ENCODE assay signal across 13 cellular contexts in genomic region chr3:177523991-177524438, GRCh38.
DNase-seq lines count a peak whose midpoint lies in the region; ATAC-seq, FAIRE-seq and TF ChIP-seq lines count a peak whose summit lies in the region.
"Had no signal": no experiment of that assay in that cellular context is flagged by ENCODE, and none has a peak within 500 bp of the region (broad histone marks: within the 10 kb centered on the region; RNA-seq: fewer than 3 reads in every experiment).

No MANE protein-coding gene starts in this region.

- H3K27ac ChIP-seq in A549 (peak overlapping the region; percentile 57 to 60; a peak in 5 of 6 replicates), astrocyte (ENCODE audit: low read depth, low read length) (no peak overlapping the region), HepG2 (ENCODE audit: extremely low read length, insufficient read depth, low read length) (peak overlapping the region; percentile 56)

- H3K27ac Mint-ChIP-seq in astrocyte (ENCODE audit: unreplicated experiment) = no peak overlapping the region
- no peak overlapping the region for H3K27ac Mint-ChIP-seq in activated naive CD4-positive, alpha-beta T cell treated with anti-CD3 and anti-CD28 coated beads, Interleukin-2, amount 10 ng/mL, durations not matched to agents 7 days and 5 days

- ATAC-seq in A549 (peak; percentile 33 to 43; a peak in 3 of 6 replicates), HepG2 (peak; percentile 84), GM18517 (IDR thresholded peaks at IDR 0.05; ENCODE audit: unreplicated experiment) (no peak), HG03439 (IDR thresholded peaks at IDR 0.05; ENCODE audit: unreplicated experiment) (no peak)

- intact Hi-C loops in HepG2 (cut with micrococcal nuclease; ENCODE audit: unreplicated experiment) (loop anchor here (1.0 kb wide), 2 partner anchors 8 to 24 kb away; no protein-coding TSS in a partner anchor), posterior vena cava (cut with DNase I) (no loop called here)

- TF ChIP-seq CTCF in A549 (IDR thresholded peaks at IDR 0.05) (no peak), astrocyte (IDR thresholded peaks at IDR 0.05; ENCODE audit: insufficient read depth, low read depth, low read length) (no peak), HepG2 (CRISPR knock-in tag; IDR thresholded peaks at IDR 0.05) (no peak)

- H3K36me3 Mint-ChIP-seq in astrocyte (ENCODE audit: low read depth, unreplicated experiment) = no peaks in the 10 kb centered on the region
- no peaks in the 10 kb centered on the region for H3K36me3 Mint-ChIP-seq in activated naive CD4-positive, alpha-beta T cell treated with anti-CD3 and anti-CD28 coated beads, Interleukin-2, amount 10 ng/mL, durations not matched to agents 7 days and 5 days
- H3K36me3 Mint-ChIP-seq: brain had no signal

- DNase-seq in A549 (ENCODE audit: low read depth in 1 of 2, low spot score in 1 of 2) (peak in 1 of 2 experiments; percentile 54), MV-4-11 (lab: John Stamatoyannopoulos, UW) (peak; percentile 4), astrocyte (ENCODE audit: low read depth) (peak; percentile 34), HepG2 (ENCODE audit: low spot score) (peak; percentile 88), posterior vena cava (ENCODE audit: low spot score) (no peak)
- no peak for DNase-seq in activated naive CD4-positive, alpha-beta T cell treated with anti-CD3 and anti-CD28 coated beads, Interleukin-2, amount 10 ng/mL, durations not matched to agents 7 days and 5 days
- DNase-seq: erythroblast; nucleus accumbens; stimulated activated CD4-positive, alpha-beta T cell treated with anti-CD3 and anti-CD28 coated beads, Interleukin-4, amount 100 ng/mL, for 4 hours had no signal

- POLR2A ChIA-PET in A549 (lab: Yijun Ruan, JAX) = no interaction called here
- POLR2A ChIA-PET in HepG2 (lab: Yijun Ruan, JAX) = interaction anchor here (0.7 to 1.2 kb wide), 7 partner anchors 9 to 164 kb away, joined by 3 to 11 read pairs (median 3); no protein-coding TSS in a partner anchor

- peaks cover 17% of the 10 kb centered on the region for H3K4me1 Mint-ChIP-seq in astrocyte (ENCODE audit: low read depth, unreplicated experiment)
- peaks cover 5% of the 10 kb centered on the region for H3K4me1 Mint-ChIP-seq in activated naive CD4-positive, alpha-beta T cell treated with anti-CD3 and anti-CD28 coated beads, Interleukin-2, amount 10 ng/mL, durations not matched to agents 7 days and 5 days

- 28% methylated on average over 4 of the region's 4 CpGs for WGBS in A549 (ENCODE audit: missing lambda C conversion rate)
- WGBS in HepG2 (ENCODE audit: low lambda C conversion rate) = 1% methylated on average over 4 of the region's 4 CpGs

- FAIRE-seq in A549 (lab: Jason Lieb, UNC) = no peak
- no peak for FAIRE-seq in astrocyte (lab: Jason Lieb, UNC)
- FAIRE-seq in HepG2 (lab: Jason Lieb, UNC) = peak; percentile 59
- FAIRE-seq: GM18507 had no signal

- no peaks in the 10 kb centered on the region for H3K27me3 Mint-ChIP-seq in astrocyte (ENCODE audit: low read depth, unreplicated experiment)
- H3K27me3 Mint-ChIP-seq in activated naive CD4-positive, alpha-beta T cell treated with anti-CD3 and anti-CD28 coated beads, Interleukin-2, amount 10 ng/mL, durations not matched to agents 7 days and 5 days = no peaks in the 10 kb centered on the region
- H3K27me3 Mint-ChIP-seq: brain had no signal

- H3K4me2 ChIP-seq in A549 = peak overlapping the region; percentile 43
- no peak overlapping the region for H3K4me2 ChIP-seq in astrocyte (ENCODE audit: low read length)
- H3K4me2 ChIP-seq in HepG2 (ENCODE audit: low read depth, low read length) = peak overlapping the region; percentile 48

- H3K4me3 ChIP-seq in A549 (no peak overlapping the region), astrocyte (ENCODE audit: insufficient read depth, low read depth, low read length) (no peak overlapping the region), HepG2 (replicated peaks in 1 of 3; ENCODE audit: insufficient read depth in 1 of 3, low read depth in 2 of 3, low read length in 3 of 3) (peak overlapping the region in 1 of 3 experiments; percentile 13; a peak in 1 of 6 replicates)

- no peaks in the 10 kb centered on the region for H4K20me1 ChIP-seq in astrocyte (ENCODE audit: insufficient read depth, low read length)
- H4K20me1 ChIP-seq in HepG2 (ENCODE audit: insufficient read depth, low read length) = no peaks in the 10 kb centered on the region

- H3K27me3 ChIP-seq in astrocyte (ENCODE audit: insufficient read depth, low read length) (no peaks in the 10 kb centered on the region), HepG2 (ENCODE audit: control insufficient read depth in 1 of 2, insufficient read depth in 2 of 2, low read length in 2 of 2) (no peaks in the 10 kb centered on the region)

- H3K9ac ChIP-seq in astrocyte (ENCODE audit: low read length) (no peak overlapping the region), HepG2 (ENCODE audit: insufficient read depth, low read depth, low read length) (no peak overlapping the region)

- peaks cover 5% of the 10 kb centered on the region; the same call in 2 of the 3 replicates for H3K9me3 ChIP-seq in A549
- H3K9me3 ChIP-seq in astrocyte (ENCODE audit: insufficient read depth, low read depth, low read length) = no peaks in the 10 kb centered on the region
- H3K9me3 ChIP-seq in HepG2 (ENCODE audit: low read length) = no peaks in the 10 kb centered on the region

- no peaks in the 10 kb centered on the region for H3K36me3 ChIP-seq in astrocyte (ENCODE audit: insufficient read depth, low read length)
- H3K36me3 ChIP-seq in HepG2 (replicated peaks in 1 of 2; ENCODE audit: control insufficient read depth in 1 of 2, insufficient read depth in 2 of 2, low read length in 2 of 2) = no peaks in the 10 kb centered on the region

- H3K9me3 Mint-ChIP-seq in astrocyte (ENCODE audit: unreplicated experiment) = peaks cover 6% of the 10 kb centered on the region
- peaks cover 3% of the 10 kb centered on the region for H3K9me3 Mint-ChIP-seq in activated naive CD4-positive, alpha-beta T cell treated with anti-CD3 and anti-CD28 coated beads, Interleukin-2, amount 10 ng/mL, durations not matched to agents 7 days and 5 days

- in situ Hi-C loops in HepG2 (cut with HindIII; ENCODE audit: extremely low pct_ligation_motif_present, low pct_unique_long_range_greater_than_20kb) = no loop called here

- no peak for TF ChIP-seq EP300 in A549 (IDR thresholded peaks at IDR 0.05)
- peak in 1 of 2 experiments; percentile 78; a peak in 2 of 4 replicates for TF ChIP-seq EP300 in HepG2 (IDR thresholded peaks at IDR 0.05; ENCODE audit: low read depth in 2 of 2, low read length in 2 of 2)
- peak; percentile 69; the same call in 1 of the 2 replicates for TF ChIP-seq EP300 in HepG2 (CRISPR knock-in tag; IDR thresholded peaks at IDR 0.05; ENCODE audit: borderline replicate concordance)

- CTCF ChIA-PET in A549 (lab: Yijun Ruan, JAX) = no interaction called here
- CTCF ChIA-PET in HepG2 (lab: Yijun Ruan, JAX; ENCODE audit: low intra/inter-chr PET ratio, low total read pairs) = no interaction called here
- CTCF ChIA-PET in activated naive CD4-positive, alpha-beta T cell treated with anti-CD3 and anti-CD28 coated beads, Interleukin-2, amount 10 ng/mL, durations not matched to agents 7 days and 5 days (lab: Charles Lee) = no interaction called here

- H3K4me1 ChIP-seq in A549 (peaks cover 28% of the 10 kb centered on the region; the same call in 2 of the 3 replicates), astrocyte (ENCODE audit: insufficient read depth, low read length) (peaks cover 10% of the 10 kb centered on the region), HepG2 (ENCODE audit: insufficient read depth, low read length) (peaks cover 72% of the 10 kb centered on the region)

- no peak for TF ChIP-seq POLR2A in A549 (IDR thresholded peaks at IDR 0.05; ENCODE audit: low read length)
- TF ChIP-seq POLR2A in HepG2 (IDR thresholded peaks at IDR 0.05; ENCODE audit: insufficient read depth in 1 of 2, low read depth in 2 of 2, low read length in 2 of 2) = no peak

- H2AFZ ChIP-seq in astrocyte (ENCODE audit: low read depth, low read length) = no peak overlapping the region
- H2AFZ ChIP-seq in HepG2 (ENCODE audit: low read length) = no peak overlapping the region

- H3K79me2 ChIP-seq in astrocyte (ENCODE audit: insufficient read depth, low read length) (no peaks in the 10 kb centered on the region), HepG2 (ENCODE audit: insufficient read depth, low read length) (no peaks in the 10 kb centered on the region)

- TF ChIP-seq RAD21 in A549 (conservative IDR thresholded peaks at IDR 0.05 in 1 of 2, IDR thresholded peaks at IDR 0.05 in 1 of 2) (no peak; a peak in 1 of 5 replicates), HepG2 (CRISPR knock-in tag; IDR thresholded peaks at IDR 0.05) (no peak)

- no TSS peak for BruUV-seq in HepG2 (replicated peaks; lab: Mats Ljungman, UMichigan)

- no peak overlapping the region for H3K4me3 Mint-ChIP-seq in astrocyte (ENCODE audit: unreplicated experiment)
- no peak overlapping the region for H3K4me3 Mint-ChIP-seq in activated naive CD4-positive, alpha-beta T cell treated with anti-CD3 and anti-CD28 coated beads, Interleukin-2, amount 10 ng/mL, durations not matched to agents 7 days and 5 days
- H3K4me3 Mint-ChIP-seq: brain had no signal

TF ChIP-seq in A549, 52 proteins besides CTCF, POLR2A, EP300 and RAD21:
- TF ChIP-seq CEBPB (IDR thresholded peaks at IDR 0.05) (peak; percentile 3 to 46; a peak in 1 of 4 replicates), SMC3 (IDR thresholded peaks at IDR 0.05) (0 out of 3 replicates have a peak, but pooled peaks have one; percentile 20), CHD4 (IDR thresholded peaks at IDR 0.05; ENCODE audit: borderline replicate concordance) (no peak)

TF ChIP-seq in HepG2, 621 proteins besides CTCF, POLR2A, EP300 and RAD21 (continues in another document):
- TF ChIP-seq ZNF747 (CRISPR knock-in tag; IDR thresholded peaks at IDR 0.05; ENCODE audit: borderline replicate concordance) = 0 out of 2 replicates have a peak, but pooled peaks have one; percentile 35
- TF ChIP-seq ZFP36L2 (CRISPR knock-in tag; IDR thresholded peaks at IDR 0.05) = no peak
- peak; percentile 58; the same call in 1 of the 2 replicates for TF ChIP-seq NCOR1 (IDR thresholded peaks at IDR 0.05; ENCODE audit: borderline replicate concordance, low read length)
- 0 out of 2 replicates have a peak, but pooled peaks have one; percentile 26 for TF ChIP-seq DPF2 (CRISPR knock-in tag; IDR thresholded peaks at IDR 0.05; ENCODE audit: borderline replicate concordance, low read depth)

Comparison
In these comparisons a context has a peak if more than half of its experiments do, and no peak if none do; other contexts are left out.
1. ATAC-seq: peak in A549 (2 of 2) and HepG2 (single experiment); none in GM18517 (single experiment) and HG03439 (single experiment).
2. DNase-seq: peak in MV-4-11 (single experiment), astrocyte (single experiment) and HepG2 (single experiment); none in activated naive CD4-positive, alpha-beta T cell treated with anti-CD3 and anti-CD28 coated beads, Interleukin-2, amount 10 ng/mL, durations not matched to agents 7 days and 5 days (single experiment) and posterior vena cava (single experiment).
3. Of the 38 proteins assayed by ChIP-seq in both HepG2 and A549: peak only in HepG2: BHLHE40, EHMT2, EP300, FOSL2, HDAC2 and MAX; only in A549: SMC3; in both: CEBPB; in neither: 29; mixed calls (peak in some experiments, not most) for 1.